28 cellular contexts compared by ENCODE assay signal in the genomic region with DNA sequence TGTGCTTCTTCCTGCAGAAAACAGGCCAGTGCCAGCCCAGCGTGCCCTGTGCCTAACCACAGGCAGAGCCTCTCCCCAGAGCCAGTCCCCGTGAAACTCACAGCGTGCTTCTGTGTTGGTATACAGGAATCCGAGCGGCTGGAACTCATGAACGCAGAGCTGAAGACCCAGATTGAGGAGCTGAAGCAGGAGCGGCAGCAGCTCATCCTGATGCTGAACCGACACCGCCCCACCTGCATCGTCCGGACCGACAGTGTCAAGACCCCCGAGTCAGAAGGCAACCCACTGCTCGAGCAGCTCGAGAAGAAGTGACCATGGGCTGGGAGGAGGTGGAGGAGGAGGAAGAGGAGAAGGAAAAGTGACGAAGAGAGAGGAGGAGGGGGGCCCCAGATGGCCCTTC. TPM values are rescaled to one million over a fixed set of nuclear protein-coding genes. Genes with fewer than 3 reads are reported as not detected.
DNase-seq lines count a peak whose midpoint lies in the region; ATAC-seq, FAIRE-seq and TF ChIP-seq lines count a peak whose summit lies in the region.
"Had no signal": no experiment of that assay in that cellular context is flagged by ENCODE, and none has a peak within 500 bp of the region (broad histone marks: within the 10 kb centered on the region; RNA-seq: fewer than 3 reads in every experiment).

No MANE protein-coding gene starts in this region.

- no peaks in the 10 kb centered on the region for H3K9me3 Mint-ChIP-seq in MCF 10A (ENCODE audit: unreplicated experiment)
- H3K9me3 Mint-ChIP-seq: CD8-positive, alpha-beta memory T cell; H9 had no signal

- no peak overlapping the region for H3K4me3 ChIP-seq in breast epithelium
- no peak overlapping the region for H3K4me3 ChIP-seq in kidney (ENCODE audit: low read length in 2 of 2)
- H3K4me3 ChIP-seq in gastrocnemius medialis = no peak overlapping the region
- no peak overlapping the region for H3K4me3 ChIP-seq in MM.1S (ENCODE audit: low read length)
- H3K4me3 ChIP-seq: cardiac muscle cell, hepatocyte, K562 had no signal

- CTCF ChIA-PET in MCF 10A (lab: Yijun Ruan, JAX) = interaction anchor here (0.5 to 1.7 kb wide), 3 partner anchors 10 to 39 kb away, joined by 3 to 5 read pairs (median 5); no protein-coding TSS in a partner anchor

- no peak overlapping the region for H3K4me3 Mint-ChIP-seq in MCF 10A (ENCODE audit: unreplicated experiment)
- H3K4me3 Mint-ChIP-seq: activated CD4-positive, alpha-beta T cell treated with anti-CD3 and anti-CD28 coated beads for 36 hours; activated CD8-positive, alpha-beta T cell treated with anti-CD3 and anti-CD28 coated beads, Interleukin-2, amount 10 ng/mL, durations not matched to agents 7 days and 5 days; activated naive CD8-positive, alpha-beta T cell; CD8-positive, alpha-beta memory T cell; H9 had no signal

- no peaks in the 10 kb centered on the region for H3K9me2 ChIP-seq in MM.1S (replicated peaks; ENCODE audit: insufficient read depth, low read length)

- TF ChIP-seq POLR2A in breast epithelium (IDR thresholded peaks at IDR 0.05) = no peak
- TF ChIP-seq POLR2A in gastrocnemius medialis (IDR thresholded peaks at IDR 0.05) = no peak

- H3K4me1 Mint-ChIP-seq in MCF 10A (ENCODE audit: insufficient read depth, unreplicated experiment) = no peaks in the 10 kb centered on the region
- H3K4me1 Mint-ChIP-seq: activated CD4-positive, alpha-beta T cell treated with anti-CD3 and anti-CD28 coated beads for 36 hours had no signal

- peaks cover 54% of the 10 kb centered on the region for H3K36me3 Mint-ChIP-seq in MCF 10A (ENCODE audit: insufficient read depth, unreplicated experiment)
- H3K36me3 Mint-ChIP-seq: CD8-positive, alpha-beta memory T cell had no signal

- no peak overlapping the region for H3K9ac ChIP-seq in kidney (ENCODE audit: low read length in 2 of 2)
- H3K9ac ChIP-seq in MM.1S (ENCODE audit: low read length) = no peak overlapping the region

- H3K27me3 ChIP-seq in breast epithelium (no peaks in the 10 kb centered on the region), gastrocnemius medialis (no peaks in the 10 kb centered on the region), MM.1S (replicated peaks; ENCODE audit: insufficient read depth, low read length) (no peaks in the 10 kb centered on the region)
- H3K27me3 ChIP-seq: cardiac muscle cell, hepatocyte, neutrophil had no signal

- H3K27me3 Mint-ChIP-seq in MCF 10A (ENCODE audit: insufficient read depth, unreplicated experiment) = no peaks in the 10 kb centered on the region
- H3K27me3 Mint-ChIP-seq: activated CD4-positive, alpha-beta T cell treated with anti-CD3 and anti-CD28 coated beads for 36 hours; activated naive CD8-positive, alpha-beta T cell had no signal

- no peak overlapping the region for H3K27ac Mint-ChIP-seq in MCF 10A (ENCODE audit: low read depth, unreplicated experiment)
- H3K27ac Mint-ChIP-seq: activated CD4-positive, alpha-beta T cell treated with anti-CD3 and anti-CD28 coated beads for 36 hours; activated CD8-positive, alpha-beta T cell treated with anti-CD3 and anti-CD28 coated beads, Interleukin-2, amount 10 ng/mL, durations not matched to agents 7 days and 5 days; activated naive CD8-positive, alpha-beta T cell; CD8-positive, alpha-beta memory T cell had no signal

- POLR2A ChIA-PET in MCF 10A (lab: Yijun Ruan, JAX) = no interaction called here

- ATAC-seq in gastrocnemius medialis = no peak
- ATAC-seq: activated CD4-positive, alpha-beta T cell treated with anti-CD3 and anti-CD28 coated beads for 36 hours; activated CD8-positive, alpha-beta T cell treated with anti-CD3 and anti-CD28 coated beads, Interleukin-2, amount 10 ng/mL, durations not matched to agents 7 days and 5 days; K562 had no signal

- no peaks in the 10 kb centered on the region for H4K20me1 ChIP-seq in MM.1S (ENCODE audit: insufficient read depth, low read length)

- H3K4me2 ChIP-seq in MM.1S (ENCODE audit: low read depth, low read length) = no peak overlapping the region
- H3K4me2 ChIP-seq: hepatocyte had no signal

- H3K36me3 ChIP-seq in breast epithelium = no peaks in the 10 kb centered on the region
- H3K36me3 ChIP-seq in kidney (ENCODE audit: control insufficient read depth in 1 of 2, insufficient read depth in 2 of 2, low read length in 2 of 2) = peaks cover 16 to 39% of the 10 kb centered on the region in 2 donors
- H3K36me3 ChIP-seq in gastrocnemius medialis = peaks cover 0 to 46% of the 10 kb centered on the region in 2 donors
- H3K36me3 ChIP-seq in MM.1S (replicated peaks; ENCODE audit: insufficient read depth, low read length) = no peaks in the 10 kb centered on the region
- H3K36me3 ChIP-seq: cardiac muscle cell, prostate gland had no signal

- no peak overlapping the region for H2AFZ ChIP-seq in MM.1S (ENCODE audit: low read length)
- H2AFZ ChIP-seq: hepatocyte had no signal

- intact Hi-C loops in breast epithelium (cut with DNase I; ENCODE audit: low total_unique reads) = no loop called here
- intact Hi-C loops in MCF 10A (cut with micrococcal nuclease) = no loop called here
- intact Hi-C loops in kidney (cut with DNase I) = no loop called here
- intact Hi-C loops in gastrocnemius medialis (cut with DNase I; ENCODE audit: low total_unique reads) = no loop called here

- DNase-seq in breast epithelium (ENCODE audit: low spot score in 2 of 2) (no peak), MCF 10A (ENCODE audit: unreplicated experiment) (no peak), kidney (peak; percentile 57), gastrocnemius medialis (no peak), HuH-7 (ENCODE audit: low spot score) (no peak), MM.1S (no peak), SIG-M5 (lab: John Stamatoyannopoulos, UW) (no peak), NCI-H1105 (lab: John Stamatoyannopoulos, UW) (no peak)
- DNase-seq: activated CD4-positive, alpha-beta T cell treated with anti-CD3 and anti-CD28 coated beads for 36 hours; activated CD8-positive, alpha-beta T cell treated with anti-CD3 and anti-CD28 coated beads, Interleukin-2, amount 10 ng/mL, durations not matched to agents 7 days and 5 days; activated T-cell treated with anti-CD3 and anti-CD28 coated beads for 4 hours; CD8-positive, alpha-beta memory T cell; effector memory CD4-positive, alpha-beta T cell; erythroblast; foreskin fibroblast; H9; mammary epithelial cell; NCI-H526 had no signal

- no peak for FAIRE-seq in kidney (lab: Jason Lieb, UNC)
- FAIRE-seq: G401.6, GM19239, K562, TTC549 had no signal

- in situ Hi-C loops in gastrocnemius medialis (cut with MboI; ENCODE audit: low sequenced_read_pairs in 4 of 4) = no loop called here

- peak overlapping the region; percentile 35 to 58 for H3K27ac ChIP-seq in breast epithelium
- no peak overlapping the region for H3K27ac ChIP-seq in kidney (ENCODE audit: low read depth in 2 of 2, low read length in 2 of 2)
- H3K27ac ChIP-seq in gastrocnemius medialis = peak overlapping the region; percentile 74 to 87 (median 80)
- no peak overlapping the region for H3K27ac ChIP-seq in MM.1S (ENCODE audit: low read length)
- H3K27ac ChIP-seq: 22Rv1, cardiac muscle cell, hepatocyte, neutrophil had no signal

- no peaks in the 10 kb centered on the region for H3K4me1 ChIP-seq in breast epithelium
- H3K4me1 ChIP-seq in kidney (ENCODE audit: control insufficient read depth in 1 of 2, insufficient read depth in 1 of 2, low read depth in 1 of 2, low read length in 2 of 2) = peaks cover 6% of the 10 kb centered on the region in 2 donors
- peaks cover 28 to 35% of the 10 kb centered on the region in 2 donors for H3K4me1 ChIP-seq in gastrocnemius medialis
- H3K4me1 ChIP-seq in MM.1S (ENCODE audit: low read length) = no peaks in the 10 kb centered on the region
- H3K4me1 ChIP-seq: prostate gland had no signal

- H3F3A ChIP-seq in MM.1S (ENCODE audit: insufficient read depth, low read length) = no peaks in the 10 kb centered on the region

- BruUV-seq in MCF 10A (replicated peaks; lab: Mats Ljungman, UMichigan) = no TSS peak

- H3K79me2 ChIP-seq in MM.1S (ENCODE audit: low read length) = no peaks in the 10 kb centered on the region

- H3K9me3 ChIP-seq in breast epithelium = no peaks in the 10 kb centered on the region
- no peaks in the 10 kb centered on the region for H3K9me3 ChIP-seq in kidney (ENCODE audit: control insufficient read depth in 1 of 2, low read length in 2 of 2)
- H3K9me3 ChIP-seq in gastrocnemius medialis = no peaks in the 10 kb centered on the region
- no peaks in the 10 kb centered on the region for H3K9me3 ChIP-seq in MM.1S (replicated peaks; ENCODE audit: insufficient read depth, low read length)
- H3K9me3 ChIP-seq: neutrophil, prostate gland had no signal

- TF ChIP-seq CTCF in breast epithelium (IDR thresholded peaks at IDR 0.05) (no peak), MCF 10A (IDR thresholded peaks at IDR 0.05; ENCODE audit: unreplicated experiment) (no peak), kidney (IDR thresholded peaks at IDR 0.05; ENCODE audit: borderline replicate concordance, extremely low read depth, insufficient read depth) (no peak), gastrocnemius medialis (IDR thresholded peaks at IDR 0.05 in 4 of 5, conservative IDR thresholded peaks at IDR 0.05 in 1 of 5) (no peak), MM.1S (IDR thresholded peaks at IDR 0.05; ENCODE audit: low read length) (no peak)

RNA-seq across cellular contexts. Expression of a gene that starts 41.3 kb away (rescaled TPM):
- 100 to 1,000 TPM in 1 of 3 donors, 10 to 100 TPM in 2; 35.7 to 153 (median 58.3) TPM for total RNA-seq in breast epithelium
- 38.9 and 45.3 TPM in 2 replicates for total RNA-seq in MCF 10A (2022)
- 33.4 TPM for total RNA-seq in kidney
- 20.1 TPM for polyA plus RNA-seq in kidney (ENCODE audit: insufficient read depth, low read depth, low replicate concordance)
- 10 to 100 TPM; 17.3 to 80.2 (median 31.7) TPM for total RNA-seq in gastrocnemius medialis
- polyA plus RNA-seq: CD8-positive, alpha-beta memory T cell had no signal

RNA-seq across cellular contexts. Expression of a gene that starts 53.1 kb away (rescaled TPM):
- 10 to 100 TPM; 15.7 to 43.6 (median 34.7) TPM for total RNA-seq in breast epithelium
- total RNA-seq in MCF 10A (2022) = not detected in 2 replicates
- 3.7 TPM for total RNA-seq in kidney
- 1.6 TPM for polyA plus RNA-seq in kidney (ENCODE audit: insufficient read depth, low read depth, low replicate concordance)
- 1 to 10 TPM in 2 of 4 donors, under 1 TPM in 2; 0.36 to 5.2 (median 1.1) TPM for total RNA-seq in gastrocnemius medialis
- total RNA-seq: cardiac muscle cell, H9, hepatocyte, mammary epithelial cell had no signal
- polyA plus RNA-seq: cardiac muscle cell, mammary epithelial cell had no signal

Comparison
In these comparisons a context has a peak if more than half of its experiments do, and no peak if none do; other contexts are left out.
1. H3K27ac ChIP-seq: peak in breast epithelium (2 of 2) and gastrocnemius medialis (4 of 4); none in kidney (0 of 2) and MM.1S (single experiment).